Comparison of ENCODE assay signal across 1 cellular context in the genomic region with DNA sequence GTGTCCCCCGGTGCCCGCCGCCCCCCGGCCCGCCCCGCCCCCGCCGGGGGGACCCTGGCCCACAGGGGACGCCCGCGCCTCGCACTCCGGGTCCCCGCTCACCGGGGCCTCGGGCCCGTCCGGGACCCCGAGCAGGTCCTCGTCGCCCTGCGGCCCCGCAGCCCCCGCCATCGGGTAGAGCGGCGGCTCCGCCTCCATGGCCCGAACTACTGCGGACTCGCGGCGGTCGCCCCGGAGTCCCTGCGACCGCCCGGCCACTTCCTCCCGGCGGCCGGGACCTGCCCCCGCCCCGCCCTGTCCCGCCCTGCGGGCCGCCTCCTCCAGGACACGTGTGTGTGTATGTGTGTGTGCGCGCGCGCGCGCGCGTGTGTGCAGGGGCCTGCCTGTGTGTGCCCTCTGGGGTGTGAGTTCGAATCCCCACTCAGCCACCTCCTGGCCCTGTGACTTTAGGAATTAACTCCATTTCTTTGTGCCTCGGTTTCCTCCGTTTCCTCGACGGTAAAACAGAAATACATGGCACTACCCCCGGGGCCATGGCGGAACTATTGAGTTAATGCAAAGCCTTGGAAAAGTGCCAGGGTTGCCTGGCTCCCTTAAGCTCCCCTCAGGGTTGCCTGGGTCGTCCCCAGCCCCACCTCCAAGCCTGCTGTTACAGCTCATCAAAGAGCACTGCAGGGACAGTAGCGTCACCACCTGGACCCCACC.
TF ChIP-seq lines count a peak whose summit lies in the region.

A gene with protein sequence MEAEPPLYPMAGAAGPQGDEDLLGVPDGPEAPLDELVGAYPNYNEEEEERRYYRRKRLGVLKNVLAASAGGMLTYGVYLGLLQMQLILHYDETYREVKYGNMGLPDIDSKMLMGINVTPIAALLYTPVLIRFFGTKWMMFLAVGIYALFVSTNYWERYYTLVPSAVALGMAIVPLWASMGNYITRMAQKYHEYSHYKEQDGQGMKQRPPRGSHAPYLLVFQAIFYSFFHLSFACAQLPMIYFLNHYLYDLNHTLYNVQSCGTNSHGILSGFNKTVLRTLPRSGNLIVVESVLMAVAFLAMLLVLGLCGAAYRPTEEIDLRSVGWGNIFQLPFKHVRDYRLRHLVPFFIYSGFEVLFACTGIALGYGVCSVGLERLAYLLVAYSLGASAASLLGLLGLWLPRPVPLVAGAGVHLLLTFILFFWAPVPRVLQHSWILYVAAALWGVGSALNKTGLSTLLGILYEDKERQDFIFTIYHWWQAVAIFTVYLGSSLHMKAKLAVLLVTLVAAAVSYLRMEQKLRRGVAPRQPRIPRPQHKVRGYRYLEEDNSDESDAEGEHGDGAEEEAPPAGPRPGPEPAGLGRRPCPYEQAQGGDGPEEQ (minus strand): TSS at position 252 of the 705 bp plus-strand sequence. CDS start 54 bp downstream, at position 198.

TF ChIP-seq in GM23338, 12 proteins besides CTCF, POLR2A, EP300 and RAD21 (continued from another document):
- TF ChIP-seq, protein P1, sequence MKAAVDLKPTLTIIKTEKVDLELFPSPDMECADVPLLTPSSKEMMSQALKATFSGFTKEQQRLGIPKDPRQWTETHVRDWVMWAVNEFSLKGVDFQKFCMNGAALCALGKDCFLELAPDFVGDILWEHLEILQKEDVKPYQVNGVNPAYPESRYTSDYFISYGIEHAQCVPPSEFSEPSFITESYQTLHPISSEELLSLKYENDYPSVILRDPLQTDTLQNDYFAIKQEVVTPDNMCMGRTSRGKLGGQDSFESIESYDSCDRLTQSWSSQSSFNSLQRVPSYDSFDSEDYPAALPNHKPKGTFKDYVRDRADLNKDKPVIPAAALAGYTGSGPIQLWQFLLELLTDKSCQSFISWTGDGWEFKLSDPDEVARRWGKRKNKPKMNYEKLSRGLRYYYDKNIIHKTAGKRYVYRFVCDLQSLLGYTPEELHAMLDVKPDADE (IDR thresholded peaks at IDR 0.05): peak; percentile 15; the same call in 1 of the 2 replicates
- no peak for TF ChIP-seq ZNF331 (CRISPR knock-in tag; IDR thresholded peaks at IDR 0.05; ENCODE audit: low read depth)
- TF ChIP-seq EZH2 (IDR thresholded peaks at IDR 0.05; ENCODE audit: low read depth, unreplicated experiment): no peak
- no peak for TF ChIP-seq NANOG (IDR thresholded peaks at IDR 0.05; ENCODE audit: borderline replicate concordance)
- TF ChIP-seq, protein P2, sequence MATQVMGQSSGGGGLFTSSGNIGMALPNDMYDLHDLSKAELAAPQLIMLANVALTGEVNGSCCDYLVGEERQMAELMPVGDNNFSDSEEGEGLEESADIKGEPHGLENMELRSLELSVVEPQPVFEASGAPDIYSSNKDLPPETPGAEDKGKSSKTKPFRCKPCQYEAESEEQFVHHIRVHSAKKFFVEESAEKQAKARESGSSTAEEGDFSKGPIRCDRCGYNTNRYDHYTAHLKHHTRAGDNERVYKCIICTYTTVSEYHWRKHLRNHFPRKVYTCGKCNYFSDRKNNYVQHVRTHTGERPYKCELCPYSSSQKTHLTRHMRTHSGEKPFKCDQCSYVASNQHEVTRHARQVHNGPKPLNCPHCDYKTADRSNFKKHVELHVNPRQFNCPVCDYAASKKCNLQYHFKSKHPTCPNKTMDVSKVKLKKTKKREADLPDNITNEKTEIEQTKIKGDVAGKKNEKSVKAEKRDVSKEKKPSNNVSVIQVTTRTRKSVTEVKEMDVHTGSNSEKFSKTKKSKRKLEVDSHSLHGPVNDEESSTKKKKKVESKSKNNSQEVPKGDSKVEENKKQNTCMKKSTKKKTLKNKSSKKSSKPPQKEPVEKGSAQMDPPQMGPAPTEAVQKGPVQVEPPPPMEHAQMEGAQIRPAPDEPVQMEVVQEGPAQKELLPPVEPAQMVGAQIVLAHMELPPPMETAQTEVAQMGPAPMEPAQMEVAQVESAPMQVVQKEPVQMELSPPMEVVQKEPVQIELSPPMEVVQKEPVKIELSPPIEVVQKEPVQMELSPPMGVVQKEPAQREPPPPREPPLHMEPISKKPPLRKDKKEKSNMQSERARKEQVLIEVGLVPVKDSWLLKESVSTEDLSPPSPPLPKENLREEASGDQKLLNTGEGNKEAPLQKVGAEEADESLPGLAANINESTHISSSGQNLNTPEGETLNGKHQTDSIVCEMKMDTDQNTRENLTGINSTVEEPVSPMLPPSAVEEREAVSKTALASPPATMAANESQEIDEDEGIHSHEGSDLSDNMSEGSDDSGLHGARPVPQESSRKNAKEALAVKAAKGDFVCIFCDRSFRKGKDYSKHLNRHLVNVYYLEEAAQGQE (IDR thresholded peaks at IDR 0.05; ENCODE audit: unreplicated experiment): no peak
- no peak for TF ChIP-seq ZNF114 (CRISPR knock-in tag; IDR thresholded peaks at IDR 0.05)
